15 cellular contexts compared by ENCODE assay signal in the genomic region with DNA sequence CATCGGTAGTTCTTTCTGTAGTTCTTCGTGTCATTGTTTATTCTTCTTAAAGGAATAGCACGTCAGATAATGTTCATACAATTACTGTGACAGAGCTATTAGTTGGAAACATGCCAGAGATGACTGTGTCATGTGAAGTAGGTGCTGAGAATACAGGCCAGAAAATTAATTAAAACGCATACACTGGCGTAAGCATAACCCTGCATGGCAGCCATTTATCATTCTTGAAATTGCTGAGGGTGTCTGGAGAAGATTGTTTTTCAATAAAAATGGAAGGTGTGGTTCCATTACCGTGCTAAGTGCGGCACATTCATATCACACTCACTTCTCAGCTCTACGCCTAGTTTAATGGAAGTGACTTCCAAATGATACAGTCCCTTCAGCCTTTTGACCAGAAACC. TPM values are rescaled to one million over a fixed set of nuclear protein-coding genes. Genes with fewer than 3 reads are reported as not detected.
A peak's percentile ranks its signal among the peaks of the same experiment; 100 is the strongest.
DNase-seq lines count a peak whose midpoint lies in the region; ATAC-seq and TF ChIP-seq lines count a peak whose summit lies in the region.
"Had no signal": no experiment of that assay in that cellular context is flagged by ENCODE, and none has a peak within 500 bp of the region (broad histone marks: within the 10 kb centered on the region; RNA-seq: fewer than 3 reads in every experiment).

No MANE protein-coding gene starts in this region.

- H4K20me1 ChIP-seq in osteoblast (ENCODE audit: insufficient read depth, low read length) = no peaks in the 10 kb centered on the region

- TF ChIP-seq EP300 in esophagus muscularis mucosa (IDR thresholded peaks at IDR 0.05) = no peak

- H3K36me3 ChIP-seq in esophagus muscularis mucosa (peaks cover 42 to 93% (median 74%) of the 10 kb centered on the region in 4 donors), mesendoderm (ENCODE audit: control insufficient read depth, insufficient read depth, low read length) (peaks cover 22% of the 10 kb centered on the region), osteoblast (ENCODE audit: insufficient read depth, low read length) (peaks cover 40% of the 10 kb centered on the region), neuronal stem cell (replicated peaks in 1 of 2; ENCODE audit: control insufficient read depth in 2 of 2, insufficient read depth in 2 of 2, low read length in 2 of 2) (peaks cover 28 to 71% of the 10 kb centered on the region in 2 donors)

- H2BK15ac ChIP-seq in mesendoderm (replicated peaks; ENCODE audit: low read depth) = no peak overlapping the region
- no peak overlapping the region for H2BK15ac ChIP-seq in neuronal stem cell (ENCODE audit: low read length)

- H3K9me3 ChIP-seq in esophagus muscularis mucosa (no peaks in the 10 kb centered on the region), osteoblast (ENCODE audit: low read depth, low read length) (no peaks in the 10 kb centered on the region), neuronal stem cell (replicated peaks in 1 of 2; ENCODE audit: control insufficient read depth in 2 of 2, insufficient read depth in 1 of 2, low read depth in 1 of 2, low read length in 2 of 2) (peaks cover 0 to 1% of the 10 kb centered on the region in 2 donors)

- no peak overlapping the region for H3K23ac ChIP-seq in mesendoderm (ENCODE audit: low read length)
- H3K23ac ChIP-seq in neuronal stem cell (ENCODE audit: low read depth, low read length, poor library complexity) = no peak overlapping the region

- no peak overlapping the region for H3K9ac ChIP-seq in mesendoderm (ENCODE audit: low read length)
- no peak overlapping the region for H3K9ac ChIP-seq in neuronal stem cell (ENCODE audit: low read depth, low read length, poor library complexity)

- H3K27ac ChIP-seq in esophagus muscularis mucosa (replicated peaks in 1 of 4) (peak overlapping the region in 3 of 4 donors; percentile 14 to 95 (median 34)), mesendoderm (ENCODE audit: low read depth, low read length) (peak overlapping the region; percentile 98), osteoblast (ENCODE audit: low read depth, low read length) (no peak overlapping the region), neuronal stem cell (replicated peaks; ENCODE audit: low read length) (no peak overlapping the region)
- H3K27ac ChIP-seq: brain microvascular endothelial cell had no signal

- H3K4me1 ChIP-seq in esophagus muscularis mucosa (peaks cover 15 to 60% (median 50%) of the 10 kb centered on the region in 4 donors), mesendoderm (ENCODE audit: control insufficient read depth, low read depth, low read length) (peaks cover 16% of the 10 kb centered on the region), osteoblast (ENCODE audit: insufficient read depth, low read length) (peaks cover 24% of the 10 kb centered on the region), neuronal stem cell (ENCODE audit: control insufficient read depth in 2 of 2, insufficient read depth in 1 of 2, low read depth in 1 of 2, low read length in 2 of 2) (peaks cover 0 to 4% of the 10 kb centered on the region in 2 donors)

- H4K91ac ChIP-seq in neuronal stem cell (ENCODE audit: low read depth, low read length, poor library complexity) = no peak overlapping the region

- TF ChIP-seq CTCF in esophagus muscularis mucosa (IDR thresholded peaks at IDR 0.05) = no peak
- no peak for TF ChIP-seq CTCF in osteoblast (IDR thresholded peaks at IDR 0.05; ENCODE audit: extremely low read depth, low read depth, low read length)

- H3K79me2 ChIP-seq in mesendoderm (ENCODE audit: control insufficient read depth, insufficient read depth, low read length) (peaks cover 22% of the 10 kb centered on the region), osteoblast (ENCODE audit: insufficient read depth, low read length) (peaks cover 9% of the 10 kb centered on the region)

- H3K4me2 ChIP-seq in mesendoderm (ENCODE audit: low read length) (peak overlapping the region; percentile 5), osteoblast (ENCODE audit: insufficient read depth, low read length) (no peak overlapping the region), neuronal stem cell (ENCODE audit: insufficient read depth, low read length, poor library complexity, severe bottlenecking) (no peak overlapping the region)

- peak overlapping the region; percentile 71 for H4K5ac ChIP-seq in mesendoderm (ENCODE audit: low read length)

- peak overlapping the region; percentile 86 for H2BK120ac ChIP-seq in mesendoderm (ENCODE audit: low read depth, low read length)
- no peak overlapping the region for H2BK120ac ChIP-seq in neuronal stem cell (ENCODE audit: low read depth, low read length)

- WGBS in esophagus muscularis mucosa = 69% methylated on average over 8 of the region's 8 CpGs
- no CpG with 5 or more reads among the region's 8 CpGs for WGBS in mesendoderm (ENCODE audit: extremely low coverage, insufficient coverage, low lambda C conversion rate)
- no CpG with 5 or more reads among the region's 8 CpGs for WGBS in neuronal stem cell (ENCODE audit: extremely low coverage in 2 of 2, insufficient read length in 2 of 2, insufficient replicate concordance in 1 of 2), 2 donors

- ATAC-seq in Right ventricle myocardium inferior = peak; percentile 46
- ATAC-seq in GM19467 (IDR thresholded peaks at IDR 0.05; ENCODE audit: unreplicated experiment) = no peak
- ATAC-seq: HCT116 had no signal

- H2AK5ac ChIP-seq in mesendoderm (ENCODE audit: low read length) = peak overlapping the region; percentile 96
- H2AK5ac ChIP-seq in neuronal stem cell (ENCODE audit: low read depth, low read length) = no peak overlapping the region

- H3K4me3 ChIP-seq in esophagus muscularis mucosa (no peak overlapping the region), mesendoderm (ENCODE audit: low read length) (no peak overlapping the region), osteoblast (ENCODE audit: insufficient read depth, low read length) (no peak overlapping the region), neuronal stem cell (ENCODE audit: low read length in 2 of 2) (no peak overlapping the region)
- H3K4me3 ChIP-seq: skin epidermis had no signal

- DNase-seq in Right ventricle myocardium inferior (ENCODE audit: missing footprints) = no peak
- DNase-seq in cardiac septum (ENCODE audit: low spot score) = no peak
- DNase-seq in esophagus muscularis mucosa (ENCODE audit: extremely low spot score) = no peak
- no peak for DNase-seq in mesendoderm
- DNase-seq in osteoblast (ENCODE audit: insufficient read length, low spot score, missing footprints) = no peak
- no peak for DNase-seq in neuronal stem cell (ENCODE audit: low spot score)
- DNase-seq in hepatic stellate cell (ENCODE audit: low spot score) = no peak
- DNase-seq: activated CD8-positive, alpha-beta memory T cell treated with anti-CD3 and anti-CD28 coated beads for 24 hours; activated gamma-delta T cell; brain microvascular endothelial cell; NCI-H446 treated with DMSO at 0.1 percent for 48 hours; substantia nigra had no signal

- H3K79me1 ChIP-seq in mesendoderm (ENCODE audit: low read length) (peaks cover 11% of the 10 kb centered on the region), neuronal stem cell (ENCODE audit: low read depth, low read length) (no peaks in the 10 kb centered on the region)

- H3K56ac ChIP-seq in mesendoderm (ENCODE audit: low read length) = peak overlapping the region; percentile 75

- H2BK5ac ChIP-seq in mesendoderm (ENCODE audit: low read length) = peak overlapping the region; percentile 94
- H2BK5ac ChIP-seq in neuronal stem cell (ENCODE audit: low read length) = no peak overlapping the region

- peak overlapping the region; percentile 69 for H4K8ac ChIP-seq in mesendoderm (ENCODE audit: low read depth, low read length)
- no peak overlapping the region for H4K8ac ChIP-seq in neuronal stem cell (ENCODE audit: low read depth, low read length)

- TF ChIP-seq POLR2A in esophagus muscularis mucosa (IDR thresholded peaks at IDR 0.05; ENCODE audit: low read depth) = no peak

- H3K27me3 ChIP-seq in esophagus muscularis mucosa = no peaks in the 10 kb centered on the region
- no peaks in the 10 kb centered on the region for H3K27me3 ChIP-seq in mesendoderm (ENCODE audit: insufficient read depth, low read length, poor library complexity)
- no peaks in the 10 kb centered on the region for H3K27me3 ChIP-seq in osteoblast (ENCODE audit: insufficient read depth, low read length)
- H3K27me3 ChIP-seq in neuronal stem cell (ENCODE audit: control insufficient read depth in 3 of 3, insufficient read depth in 3 of 3, low read depth in 1 of 3, low read length in 3 of 3) = no peaks in the 10 kb centered on the region
- H3K27me3 ChIP-seq: brain microvascular endothelial cell had no signal

- no peak overlapping the region for H3K14ac ChIP-seq in neuronal stem cell (ENCODE audit: low read length)

- H2AFZ ChIP-seq in osteoblast (ENCODE audit: low read length) (no peak overlapping the region), neuronal stem cell (ENCODE audit: low read length) (no peak overlapping the region)

- no peak overlapping the region for H2BK12ac ChIP-seq in neuronal stem cell (ENCODE audit: low read length)

- intact Hi-C loops in Right ventricle myocardium inferior (cut with DNase I) (no loop called here), cardiac septum (cut with DNase I) (no loop called here), esophagus muscularis mucosa (cut with DNase I) (no loop called here)

- peak overlapping the region; percentile 96 for H3K4ac ChIP-seq in mesendoderm (ENCODE audit: low read depth, low read length)
- H3K4ac ChIP-seq in neuronal stem cell (ENCODE audit: low read length) = no peak overlapping the region

- H3K18ac ChIP-seq in mesendoderm (ENCODE audit: low read length) (peak overlapping the region; percentile 94), neuronal stem cell (ENCODE audit: low read length) (no peak overlapping the region)

RNA-seq across cellular contexts. Expression of a gene that starts 7.8 kb away (rescaled TPM):
- total RNA-seq in Right ventricle myocardium inferior (51.5 TPM), cardiac septum (36.4 TPM), esophagus muscularis mucosa (100 to 1,000 TPM in 1 of 4 donors, 10 to 100 TPM in 3; 31.1 to 175 (median 63.8) TPM), osteoblast (2.7 and 4.0 TPM in 2 replicates)
- polyA plus RNA-seq in mesendoderm (2013, experiment 1 of 2) = 54.1 TPM
- 53.4 TPM for polyA plus RNA-seq in mesendoderm (2013, experiment 2 of 2)
- polyA plus RNA-seq in neuronal stem cell (2013, experiment 1 of 2) = 16.6 TPM
- 16.6 TPM for polyA plus RNA-seq in neuronal stem cell (2013, experiment 2 of 2)

Comparison
In these comparisons a context has a peak if more than half of its experiments do, and no peak if none do; other contexts are left out.
1. H3K27ac ChIP-seq: peak in esophagus muscularis mucosa (3 of 4) and mesendoderm (single experiment); none in osteoblast (single experiment) and neuronal stem cell (single experiment).